ENCODE assay signal across 8 cellular contexts in the genomic region with DNA sequence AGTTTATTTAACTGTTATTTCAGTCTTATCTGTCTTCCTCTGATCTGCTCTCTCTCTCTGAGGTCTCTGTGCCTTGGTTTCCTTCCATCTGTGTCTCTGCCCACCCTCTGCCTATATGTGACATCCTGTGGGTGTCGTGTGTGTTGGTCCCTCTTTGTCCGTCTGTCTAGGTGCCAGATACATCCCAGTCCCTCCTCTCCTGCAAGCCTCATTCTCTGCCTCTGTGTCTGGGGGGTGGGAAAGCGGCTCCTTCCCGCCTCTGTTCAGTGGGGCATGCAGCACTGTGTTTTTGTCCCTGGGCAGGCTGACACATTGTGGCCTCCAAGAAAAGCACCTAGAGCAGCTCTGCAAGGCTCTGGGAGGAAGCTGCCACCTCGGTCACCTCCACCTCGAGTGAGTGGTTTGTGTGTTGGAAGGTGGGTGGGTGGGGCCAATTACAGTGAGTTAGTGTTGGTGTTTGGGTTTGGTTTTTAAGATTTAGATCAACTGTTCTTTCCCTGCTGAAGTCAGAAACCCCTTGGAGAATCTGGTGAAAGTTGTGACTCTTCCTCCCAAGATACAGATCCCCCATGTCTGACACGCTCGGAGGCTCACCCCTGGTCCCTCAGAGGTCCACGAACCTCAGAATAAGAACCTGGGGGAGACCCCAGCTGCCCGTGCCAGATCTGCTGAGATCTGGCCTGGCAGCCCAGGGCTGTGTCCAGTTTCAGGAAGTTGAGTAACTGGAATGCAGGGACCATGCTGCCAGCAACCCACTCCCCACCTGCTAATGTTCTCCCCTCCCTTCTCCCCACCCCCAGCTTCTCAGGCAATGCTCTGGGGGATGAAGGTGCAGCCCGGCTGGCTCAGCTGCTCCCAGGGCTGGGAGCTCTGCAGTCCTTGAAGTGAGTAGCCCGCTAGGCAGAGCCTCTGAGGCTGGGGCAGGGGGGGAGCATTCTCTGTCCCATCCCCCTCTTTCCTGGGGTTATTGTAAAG. TPM values are rescaled to one million over a fixed set of nuclear protein-coding genes. Genes with fewer than 3 reads are reported as not detected.
DNase-seq lines count a peak whose midpoint lies in the region; ATAC-seq and TF ChIP-seq lines count a peak whose summit lies in the region.

No MANE protein-coding gene starts in this region.

- no peak for TF ChIP-seq POLR2A in testis (IDR thresholded peaks at IDR 0.05)

- 87 to 89% methylated on average over 11 to 12 of the region's 12 CpGs for WGBS in testis, 2 donors

- H3K4me1 Mint-ChIP-seq in natural killer cell treated with Interleukin-12 subunit alpha and Interleukin-12 subunit beta and Interleukin-15 and Interleukin-18, amount 100 ng/mL, for 72 hours (ENCODE audit: low read depth in 2 of 2): peaks cover 62 to 64% of the 10 kb centered on the region in 2 donors

- no peaks in the 10 kb centered on the region for H3K27me3 Mint-ChIP-seq in natural killer cell treated with Interleukin-12 subunit alpha and Interleukin-12 subunit beta and Interleukin-15 and Interleukin-18, amount 100 ng/mL, for 72 hours

- peaks cover 7% of the 10 kb centered on the region for H3K36me3 Mint-ChIP-seq in natural killer cell treated with Interleukin-12 subunit alpha and Interleukin-12 subunit beta and Interleukin-15 and Interleukin-18, amount 100 ng/mL, for 72 hours

- no peaks in the 10 kb centered on the region for H3K36me3 ChIP-seq in testis (ENCODE audit: low read depth, missing control alignments)

- peak overlapping the region; percentile 95 for H3K4me3 Mint-ChIP-seq in natural killer cell treated with Interleukin-12 subunit alpha and Interleukin-12 subunit beta and Interleukin-15 and Interleukin-18, amount 100 ng/mL, for 72 hours

- H3K9me3 ChIP-seq in testis: no peaks in the 10 kb centered on the region

- intact Hi-C loops in testis (cut with DNase I; ENCODE audit: low total_unique reads): no loop called here

- H3K27ac ChIP-seq in testis: no peak overlapping the region

- peaks cover 4% of the 10 kb centered on the region for H3K9me3 Mint-ChIP-seq in natural killer cell treated with Interleukin-12 subunit alpha and Interleukin-12 subunit beta and Interleukin-15 and Interleukin-18, amount 100 ng/mL, for 72 hours

- peak; percentile 8 for ATAC-seq in GM19324 (IDR thresholded peaks at IDR 0.05; ENCODE audit: low FRiP score, unreplicated experiment)
- peak; percentile 33 for ATAC-seq in HG03196 (IDR thresholded peaks at IDR 0.05; ENCODE audit: unreplicated experiment)
- peak; percentile 68 to 74 for ATAC-seq in natural killer cell treated with Interleukin-12 subunit alpha and Interleukin-12 subunit beta and Interleukin-15 and Interleukin-18, amount 100 ng/mL, for 72 hours
- ATAC-seq in SK-N-SH treated with all-trans-retinoic acid at 6 μM for 48 hours: no peak

- H3K27ac Mint-ChIP-seq in natural killer cell treated with Interleukin-12 subunit alpha and Interleukin-12 subunit beta and Interleukin-15 and Interleukin-18, amount 100 ng/mL, for 72 hours: peak overlapping the region; percentile 90 to 97

- H3K4me1 ChIP-seq in testis: peaks cover 5% of the 10 kb centered on the region

- no peak overlapping the region for H3K4me3 ChIP-seq in testis

- no peak for TF ChIP-seq CTCF in testis (IDR thresholded peaks at IDR 0.05)

- no peaks in the 10 kb centered on the region for H3K27me3 ChIP-seq in testis

- DNase-seq in activated CD8-positive, alpha-beta memory T cell treated with anti-CD3 and anti-CD28 coated beads, Interleukin-2, amount 50 U/mL, for 1 hour (ENCODE audit: extremely low read depth): peak; percentile 85
- DNase-seq in natural killer cell treated with Interleukin-12 subunit alpha and Interleukin-12 subunit beta and Interleukin-15 and Interleukin-18, amount 100 ng/mL, for 72 hours (ENCODE audit: low spot score): peak; percentile 78
- DNase-seq in testis: no peak
- no peak for DNase-seq in NCI-H526 (lab: John Stamatoyannopoulos, UW)
- DNase-seq in iPS-NIHi7 (ENCODE audit: extremely low spot score): no peak

TF ChIP-seq in SK-N-SH treated with all-trans-retinoic acid at 6 μM for 48 hours, 23 proteins besides CTCF, POLR2A, EP300 and RAD21:
- no peak for TF ChIP-seq ZNF565 (CRISPR knock-in tag; conservative IDR thresholded peaks at IDR 0.05; ENCODE audit: low read depth)
- no peak for TF ChIP-seq ZNF8 (CRISPR knock-in tag; IDR thresholded peaks at IDR 0.05)
- TF ChIP-seq PPARA (CRISPR knock-in tag; IDR thresholded peaks at IDR 0.05; ENCODE audit: borderline replicate concordance): no peak
- TF ChIP-seq, protein P1, sequence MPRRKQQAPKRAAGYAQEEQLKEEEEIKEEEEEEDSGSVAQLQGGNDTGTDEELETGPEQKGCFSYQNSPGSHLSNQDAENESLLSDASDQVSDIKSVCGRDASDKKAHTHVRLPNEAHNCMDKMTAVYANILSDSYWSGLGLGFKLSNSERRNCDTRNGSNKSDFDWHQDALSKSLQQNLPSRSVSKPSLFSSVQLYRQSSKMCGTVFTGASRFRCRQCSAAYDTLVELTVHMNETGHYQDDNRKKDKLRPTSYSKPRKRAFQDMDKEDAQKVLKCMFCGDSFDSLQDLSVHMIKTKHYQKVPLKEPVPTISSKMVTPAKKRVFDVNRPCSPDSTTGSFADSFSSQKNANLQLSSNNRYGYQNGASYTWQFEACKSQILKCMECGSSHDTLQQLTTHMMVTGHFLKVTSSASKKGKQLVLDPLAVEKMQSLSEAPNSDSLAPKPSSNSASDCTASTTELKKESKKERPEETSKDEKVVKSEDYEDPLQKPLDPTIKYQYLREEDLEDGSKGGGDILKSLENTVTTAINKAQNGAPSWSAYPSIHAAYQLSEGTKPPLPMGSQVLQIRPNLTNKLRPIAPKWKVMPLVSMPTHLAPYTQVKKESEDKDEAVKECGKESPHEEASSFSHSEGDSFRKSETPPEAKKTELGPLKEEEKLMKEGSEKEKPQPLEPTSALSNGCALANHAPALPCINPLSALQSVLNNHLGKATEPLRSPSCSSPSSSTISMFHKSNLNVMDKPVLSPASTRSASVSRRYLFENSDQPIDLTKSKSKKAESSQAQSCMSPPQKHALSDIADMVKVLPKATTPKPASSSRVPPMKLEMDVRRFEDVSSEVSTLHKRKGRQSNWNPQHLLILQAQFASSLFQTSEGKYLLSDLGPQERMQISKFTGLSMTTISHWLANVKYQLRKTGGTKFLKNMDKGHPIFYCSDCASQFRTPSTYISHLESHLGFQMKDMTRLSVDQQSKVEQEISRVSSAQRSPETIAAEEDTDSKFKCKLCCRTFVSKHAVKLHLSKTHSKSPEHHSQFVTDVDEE (CRISPR knock-in tag; IDR thresholded peaks at IDR 0.05): no peak
- no peak for TF ChIP-seq CSDC2 (CRISPR knock-in tag; IDR thresholded peaks at IDR 0.05)
- no peak for TF ChIP-seq BACH2 (CRISPR knock-in tag; IDR thresholded peaks at IDR 0.05; ENCODE audit: borderline replicate concordance)
- no peak for TF ChIP-seq ZFP3 (CRISPR knock-in tag; IDR thresholded peaks at IDR 0.05)
- no peak for TF ChIP-seq ESRRG (CRISPR knock-in tag; IDR thresholded peaks at IDR 0.05)
- no peak for TF ChIP-seq SNAI2 (CRISPR knock-in tag; IDR thresholded peaks at IDR 0.05)
- TF ChIP-seq RARB (CRISPR knock-in tag; IDR thresholded peaks at IDR 0.05): no peak
- no peak for TF ChIP-seq ZNF70 (CRISPR knock-in tag; IDR thresholded peaks at IDR 0.05)
- TF ChIP-seq GLIS3 (CRISPR knock-in tag; IDR thresholded peaks at IDR 0.05): no peak
- no peak for TF ChIP-seq TOX (CRISPR knock-in tag; IDR thresholded peaks at IDR 0.05; ENCODE audit: borderline replicate concordance)
- TF ChIP-seq, protein P2, sequence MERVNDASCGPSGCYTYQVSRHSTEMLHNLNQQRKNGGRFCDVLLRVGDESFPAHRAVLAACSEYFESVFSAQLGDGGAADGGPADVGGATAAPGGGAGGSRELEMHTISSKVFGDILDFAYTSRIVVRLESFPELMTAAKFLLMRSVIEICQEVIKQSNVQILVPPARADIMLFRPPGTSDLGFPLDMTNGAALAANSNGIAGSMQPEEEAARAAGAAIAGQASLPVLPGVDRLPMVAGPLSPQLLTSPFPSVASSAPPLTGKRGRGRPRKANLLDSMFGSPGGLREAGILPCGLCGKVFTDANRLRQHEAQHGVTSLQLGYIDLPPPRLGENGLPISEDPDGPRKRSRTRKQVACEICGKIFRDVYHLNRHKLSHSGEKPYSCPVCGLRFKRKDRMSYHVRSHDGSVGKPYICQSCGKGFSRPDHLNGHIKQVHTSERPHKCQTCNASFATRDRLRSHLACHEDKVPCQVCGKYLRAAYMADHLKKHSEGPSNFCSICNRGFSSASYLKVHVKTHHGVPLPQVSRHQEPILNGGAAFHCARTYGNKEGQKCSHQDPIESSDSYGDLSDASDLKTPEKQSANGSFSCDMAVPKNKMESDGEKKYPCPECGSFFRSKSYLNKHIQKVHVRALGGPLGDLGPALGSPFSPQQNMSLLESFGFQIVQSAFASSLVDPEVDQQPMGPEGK (CRISPR knock-in tag; IDR thresholded peaks at IDR 0.05; ENCODE audit: borderline replicate concordance): no peak
- TF ChIP-seq, protein P3, sequence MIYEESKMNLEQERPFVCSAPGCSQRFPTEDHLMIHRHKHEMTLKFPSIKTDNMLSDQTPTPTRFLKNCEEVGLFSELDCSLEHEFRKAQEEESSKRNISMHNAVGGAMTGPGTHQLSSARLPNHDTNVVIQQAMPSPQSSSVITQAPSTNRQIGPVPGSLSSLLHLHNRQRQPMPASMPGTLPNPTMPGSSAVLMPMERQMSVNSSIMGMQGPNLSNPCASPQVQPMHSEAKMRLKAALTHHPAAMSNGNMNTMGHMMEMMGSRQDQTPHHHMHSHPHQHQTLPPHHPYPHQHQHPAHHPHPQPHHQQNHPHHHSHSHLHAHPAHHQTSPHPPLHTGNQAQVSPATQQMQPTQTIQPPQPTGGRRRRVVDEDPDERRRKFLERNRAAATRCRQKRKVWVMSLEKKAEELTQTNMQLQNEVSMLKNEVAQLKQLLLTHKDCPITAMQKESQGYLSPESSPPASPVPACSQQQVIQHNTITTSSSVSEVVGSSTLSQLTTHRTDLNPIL (CRISPR knock-in tag; IDR thresholded peaks at IDR 0.05; ENCODE audit: low read depth): no peak
- TF ChIP-seq ISL1 (CRISPR knock-in tag; IDR thresholded peaks at IDR 0.05): no peak
- no peak for TF ChIP-seq ARNTL (CRISPR knock-in tag; IDR thresholded peaks at IDR 0.05; ENCODE audit: borderline replicate concordance, low read depth)

RNA-seq across cellular contexts. Expression of a gene that starts 50.9 kb away (rescaled TPM):
- under 1 TPM; 0.50 to 0.95 TPM for total RNA-seq in natural killer cell treated with Interleukin-12 subunit alpha and Interleukin-12 subunit beta and Interleukin-15 and Interleukin-18, amount 100 ng/mL, for 72 hours
- 10 to 100 TPM; 18.3 to 25.2 TPM for total RNA-seq in testis
- polyA plus RNA-seq in testis (ENCODE audit: insufficient read depth, low read depth, low replicate concordance): 51.8 TPM

RNA-seq across cellular contexts. Expression of a gene that starts 52.1 kb away (rescaled TPM):
- total RNA-seq in natural killer cell treated with Interleukin-12 subunit alpha and Interleukin-12 subunit beta and Interleukin-15 and Interleukin-18, amount 100 ng/mL, for 72 hours: 100 to 1,000 TPM; 190 to 316 TPM
- 10 to 100 TPM; 12.0 to 14.9 TPM for total RNA-seq in testis
- 10.3 TPM for polyA plus RNA-seq in testis (ENCODE audit: insufficient read depth, low read depth, low replicate concordance)

Comparison
In these comparisons a context has a peak if more than half of its experiments do, and no peak if none do; other contexts are left out.
1. DNase-seq: peak in activated CD8-positive, alpha-beta memory T cell treated with anti-CD3 and anti-CD28 coated beads, Interleukin-2, amount 50 U/mL, for 1 hour (single experiment) and natural killer cell treated with Interleukin-12 subunit alpha and Interleukin-12 subunit beta and Interleukin-15 and Interleukin-18, amount 100 ng/mL, for 72 hours (single experiment); none in testis (single experiment), NCI-H526 (0 of 2) and iPS-NIHi7 (single experiment).
2. RNA of a gene that starts 50.9 kb away (total RNA-seq): 18.3 to 25.2 TPM in testis; 0.50 to 0.95 TPM in natural killer cell treated with Interleukin-12 subunit alpha and Interleukin-12 subunit beta and Interleukin-15 and Interleukin-18, amount 100 ng/mL, for 72 hours; every median in the first group is over 4 times any median in the second.
3. RNA of a gene that starts 52.1 kb away (total RNA-seq): 190 to 316 TPM in natural killer cell treated with Interleukin-12 subunit alpha and Interleukin-12 subunit beta and Interleukin-15 and Interleukin-18, amount 100 ng/mL, for 72 hours; 12.0 to 14.9 TPM in testis; every median in the first group is over 10 times any median in the second.